9 cellular contexts compared by ENCODE assay signal in the genomic region with DNA sequence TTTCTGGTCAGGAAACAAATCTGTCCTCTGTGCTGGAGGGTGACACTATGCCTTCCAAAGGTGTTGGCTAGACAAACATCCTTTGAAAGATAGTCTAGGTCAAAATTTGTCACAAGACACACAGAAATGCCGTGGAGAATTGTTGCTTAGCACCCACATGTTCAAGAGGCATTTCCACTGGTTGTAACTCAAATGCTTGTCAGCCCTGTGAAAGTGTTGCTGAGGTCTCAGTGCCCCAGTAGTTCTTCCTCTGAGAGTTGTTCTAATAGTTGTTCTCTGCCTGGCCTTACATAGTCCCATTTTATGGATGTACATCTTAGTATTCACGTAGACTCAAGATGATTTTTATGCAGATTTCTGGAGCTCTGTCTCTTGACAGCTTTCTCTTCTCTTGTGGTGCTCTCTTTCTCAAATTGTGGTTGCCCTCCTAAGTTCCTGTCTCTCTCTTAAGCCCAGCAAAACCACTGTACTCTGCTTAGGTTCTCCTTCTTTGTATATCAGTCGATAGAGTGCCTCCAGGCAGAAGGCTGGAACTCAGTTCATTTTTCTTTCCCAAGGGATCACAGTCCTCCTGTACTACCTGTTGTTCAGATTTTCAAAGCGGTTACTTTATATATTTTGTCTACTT. TPM values are rescaled to one million over a fixed set of nuclear protein-coding genes. Genes with fewer than 3 reads are reported as not detected.
A peak's percentile ranks its signal among the peaks of the same experiment; 100 is the strongest.
DNase-seq lines count a peak whose midpoint lies in the region; ATAC-seq and TF ChIP-seq lines count a peak whose summit lies in the region.
"Had no signal": no experiment of that assay in that cellular context is flagged by ENCODE, and none has a peak within 500 bp of the region (broad histone marks: within the 10 kb centered on the region; RNA-seq: fewer than 3 reads in every experiment).

No MANE protein-coding gene starts in this region.

- POLR2A ChIA-PET in activated CD8-positive, alpha-beta T cell treated with anti-CD3 and anti-CD28 coated beads, Interleukin-2, amount 10 ng/mL, durations not matched to agents 7 days and 5 days (lab: Charles Lee), result interaction anchor here (1.2 kb wide), 1 partner anchor 39 kb away, joined by 4 read pairs; the partner anchor contains the start of gene REV3L

- H3K27ac ChIP-seq in esophagus squamous epithelium, result no peak overlapping the region

- peaks cover 6% of the 10 kb centered on the region for H3K36me3 Mint-ChIP-seq in activated CD8-positive, alpha-beta T cell treated with anti-CD3 and anti-CD28 coated beads, Interleukin-2, amount 10 ng/mL, durations not matched to agents 7 days and 5 days (ENCODE audit: low read depth)
- no peaks in the 10 kb centered on the region for H3K36me3 Mint-ChIP-seq in stimulated activated effector memory CD8-positive, alpha-beta T cell treated with anti-CD3 and anti-CD28 coated beads, Interleukin-12 subunit alpha, Interleukin-12 subunit beta, amount 100 ng/mL, for 72 hours
- H3K36me3 Mint-ChIP-seq in Calu3 (ENCODE audit: insufficient read depth, unreplicated experiment), result no peaks in the 10 kb centered on the region

- 65 to 78% methylated on average over 4 of the region's 4 CpGs for WGBS in esophagus squamous epithelium, 2 donors

- H3K9me3 ChIP-seq in Loucy (ENCODE audit: insufficient read depth, low read depth, low read length), result no peaks in the 10 kb centered on the region
- no peaks in the 10 kb centered on the region for H3K9me3 ChIP-seq in esophagus squamous epithelium

- no peak for TF ChIP-seq POLR2A in esophagus squamous epithelium (IDR thresholded peaks at IDR 0.05)

- H3K4me1 ChIP-seq in Loucy (ENCODE audit: insufficient read depth, low read length, poor library complexity, severe bottlenecking) (peaks cover 21% of the 10 kb centered on the region), esophagus squamous epithelium (peaks cover 0 to 6% (median 4%) of the 10 kb centered on the region in 3 donors)

- CTCF ChIA-PET in activated CD8-positive, alpha-beta T cell treated with anti-CD3 and anti-CD28 coated beads, Interleukin-2, amount 10 ng/mL, durations not matched to agents 7 days and 5 days (lab: Charles Lee), result interaction anchor here (0.9 to 2.2 kb wide), 7 partner anchors 9 to 263 kb away, joined by 3 to 5 read pairs (median 4); a partner anchor contains a TSS
- CTCF ChIA-PET in Calu3 (lab: Charles Lee), result no interaction called here

- H3K4me1 Mint-ChIP-seq in activated CD8-positive, alpha-beta T cell treated with anti-CD3 and anti-CD28 coated beads, Interleukin-2, amount 10 ng/mL, durations not matched to agents 7 days and 5 days (ENCODE audit: low read depth), result peaks cover 50% of the 10 kb centered on the region
- H3K4me1 Mint-ChIP-seq in stimulated activated effector memory CD8-positive, alpha-beta T cell treated with anti-CD3 and anti-CD28 coated beads, Interleukin-12 subunit alpha, Interleukin-12 subunit beta, amount 100 ng/mL, for 72 hours, result peaks cover 38% of the 10 kb centered on the region
- no peaks in the 10 kb centered on the region for H3K4me1 Mint-ChIP-seq in Calu3 (ENCODE audit: low read depth, unreplicated experiment)

- DNase-seq in GM12865 (ENCODE audit: low read depth), result peak; percentile 5
- peak; percentile 43 for DNase-seq in activated CD8-positive, alpha-beta T cell treated with anti-CD3 and anti-CD28 coated beads, Interleukin-2, amount 10 ng/mL, durations not matched to agents 7 days and 5 days
- DNase-seq in stimulated activated effector memory CD8-positive, alpha-beta T cell treated with anti-CD3 and anti-CD28 coated beads, Interleukin-12 subunit alpha, Interleukin-12 subunit beta, amount 100 ng/mL, for 72 hours (ENCODE audit: low spot score in 2 of 2), result peak in 1 of 2 donors; percentile 41
- DNase-seq in esophagus squamous epithelium (lab: John Stamatoyannopoulos, UW), result no peak
- no peak for DNase-seq in NCI-H2107 treated with DMSO at 0.1 percent for 48 hours (lab: John Stamatoyannopoulos, UW; ENCODE audit: unreplicated experiment)
- no peak for DNase-seq in Calu3
- DNase-seq: NCI-H526 treated with DMSO at 0.1 percent for 48 hours had no signal

- H3K4me2 ChIP-seq in Loucy (ENCODE audit: low read depth, low read length, poor library complexity, severe bottlenecking), result peak overlapping the region; percentile 45

- H3K27me3 ChIP-seq in Loucy (ENCODE audit: insufficient read depth, low read length, poor library complexity, severe bottlenecking) (no peaks in the 10 kb centered on the region), esophagus squamous epithelium (no peaks in the 10 kb centered on the region)

- H2AFZ ChIP-seq in Loucy (ENCODE audit: low read length), result no peak overlapping the region

- H3K36me3 ChIP-seq in Loucy (ENCODE audit: insufficient read depth, low read length), result no peaks in the 10 kb centered on the region
- H3K36me3 ChIP-seq in esophagus squamous epithelium, result no peaks in the 10 kb centered on the region

- H3K79me2 ChIP-seq in Loucy (ENCODE audit: insufficient read depth, low read length), result peaks cover 34% of the 10 kb centered on the region

- no peaks in the 10 kb centered on the region for H3F3A ChIP-seq in Loucy (ENCODE audit: low read depth)

- no peaks in the 10 kb centered on the region for H3K9me3 Mint-ChIP-seq in activated CD8-positive, alpha-beta T cell treated with anti-CD3 and anti-CD28 coated beads, Interleukin-2, amount 10 ng/mL, durations not matched to agents 7 days and 5 days (ENCODE audit: insufficient read depth)
- no peaks in the 10 kb centered on the region for H3K9me3 Mint-ChIP-seq in stimulated activated effector memory CD8-positive, alpha-beta T cell treated with anti-CD3 and anti-CD28 coated beads, Interleukin-12 subunit alpha, Interleukin-12 subunit beta, amount 100 ng/mL, for 72 hours
- H3K9me3 Mint-ChIP-seq in Calu3 (ENCODE audit: low read depth, unreplicated experiment), result no peaks in the 10 kb centered on the region

- no peak overlapping the region for H3K9ac ChIP-seq in Loucy (ENCODE audit: low read depth, low read length, poor library complexity, severe bottlenecking)

- no TSS peak for BruUV-seq in Calu3 (replicated peaks; lab: Mats Ljungman, UMichigan)

- TF ChIP-seq CTCF in GM12865 (IDR thresholded peaks at IDR 0.05; ENCODE audit: insufficient read depth, low read depth, low read length, missing control alignments) (no peak), Loucy (conservative IDR thresholded peaks at IDR 0.05; ENCODE audit: low read length) (no peak), esophagus squamous epithelium (IDR thresholded peaks at IDR 0.05) (no peak), Calu3 (IDR thresholded peaks at IDR 0.05; ENCODE audit: unreplicated experiment) (no peak)

- no peaks in the 10 kb centered on the region for H4K20me1 ChIP-seq in Loucy (ENCODE audit: insufficient read depth, low read length, poor library complexity, severe bottlenecking)

- no peaks in the 10 kb centered on the region for H3K9me2 ChIP-seq in Loucy (replicated peaks; ENCODE audit: low read depth, low read length)

- H3K27ac Mint-ChIP-seq in activated CD8-positive, alpha-beta T cell treated with anti-CD3 and anti-CD28 coated beads, Interleukin-2, amount 10 ng/mL, durations not matched to agents 7 days and 5 days, result peak overlapping the region; percentile 85
- H3K27ac Mint-ChIP-seq in stimulated activated effector memory CD8-positive, alpha-beta T cell treated with anti-CD3 and anti-CD28 coated beads, Interleukin-12 subunit alpha, Interleukin-12 subunit beta, amount 100 ng/mL, for 72 hours, result peak overlapping the region; percentile 1
- no peak overlapping the region for H3K27ac Mint-ChIP-seq in Calu3 (ENCODE audit: unreplicated experiment)

- H3K4me3 ChIP-seq in GM12865 (ENCODE audit: low read depth, low read length) (no peak overlapping the region), Loucy (ENCODE audit: low read length, poor library complexity, severe bottlenecking) (peak overlapping the region; percentile 9), esophagus squamous epithelium (no peak overlapping the region)

- intact Hi-C loops in esophagus squamous epithelium (cut with DNase I) (no loop called here), Calu3 (cut with micrococcal nuclease; ENCODE audit: unreplicated experiment) (no loop called here)

- peak overlapping the region; percentile 52 for H3K4me3 Mint-ChIP-seq in activated CD8-positive, alpha-beta T cell treated with anti-CD3 and anti-CD28 coated beads, Interleukin-2, amount 10 ng/mL, durations not matched to agents 7 days and 5 days
- H3K4me3 Mint-ChIP-seq in stimulated activated effector memory CD8-positive, alpha-beta T cell treated with anti-CD3 and anti-CD28 coated beads, Interleukin-12 subunit alpha, Interleukin-12 subunit beta, amount 100 ng/mL, for 72 hours, result no peak overlapping the region
- no peak overlapping the region for H3K4me3 Mint-ChIP-seq in Calu3 (ENCODE audit: low read depth, unreplicated experiment)
- H3K4me3 Mint-ChIP-seq: CD4-positive, CD25-positive, alpha-beta regulatory T cell had no signal

- H3K27me3 Mint-ChIP-seq in activated CD8-positive, alpha-beta T cell treated with anti-CD3 and anti-CD28 coated beads, Interleukin-2, amount 10 ng/mL, durations not matched to agents 7 days and 5 days (ENCODE audit: low read depth), result no peaks in the 10 kb centered on the region
- no peaks in the 10 kb centered on the region for H3K27me3 Mint-ChIP-seq in Calu3 (ENCODE audit: unreplicated experiment)
- H3K27me3 Mint-ChIP-seq: CD4-positive, CD25-positive, alpha-beta regulatory T cell had no signal

- peak; percentile 91 for ATAC-seq in activated CD8-positive, alpha-beta T cell treated with anti-CD3 and anti-CD28 coated beads, Interleukin-2, amount 10 ng/mL, durations not matched to agents 7 days and 5 days
- peak; percentile 77 for ATAC-seq in stimulated activated effector memory CD8-positive, alpha-beta T cell treated with anti-CD3 and anti-CD28 coated beads, Interleukin-12 subunit alpha, Interleukin-12 subunit beta, amount 100 ng/mL, for 72 hours

RNA-seq across cellular contexts. Expression of gene REV3L, which starts 39.5 kb away (rescaled TPM):
- 10 to 100 TPM; 29.2 to 30.0 TPM for total RNA-seq in activated CD8-positive, alpha-beta T cell treated with anti-CD3 and anti-CD28 coated beads, Interleukin-2, amount 10 ng/mL, durations not matched to agents 7 days and 5 days
- total RNA-seq in esophagus squamous epithelium (10 to 100 TPM in 3 of 4 donors, 1 to 10 TPM in 1; 7.0 to 47.1 (median 18.8) TPM), Calu3 (2022) (17.2 and 19.0 TPM in 2 replicates)

Comparison
In these comparisons a context has a peak if more than half of its experiments do, and no peak if none do; other contexts are left out.
1. DNase-seq: peak in GM12865 (single experiment) and activated CD8-positive, alpha-beta T cell treated with anti-CD3 and anti-CD28 coated beads, Interleukin-2, amount 10 ng/mL, durations not matched to agents 7 days and 5 days (single experiment); none in esophagus squamous epithelium (single experiment), NCI-H2107 treated with DMSO at 0.1 percent for 48 hours (single experiment) and Calu3 (single experiment).